Comparison of ENCODE assay signal across 18 cellular contexts in the genomic region with DNA sequence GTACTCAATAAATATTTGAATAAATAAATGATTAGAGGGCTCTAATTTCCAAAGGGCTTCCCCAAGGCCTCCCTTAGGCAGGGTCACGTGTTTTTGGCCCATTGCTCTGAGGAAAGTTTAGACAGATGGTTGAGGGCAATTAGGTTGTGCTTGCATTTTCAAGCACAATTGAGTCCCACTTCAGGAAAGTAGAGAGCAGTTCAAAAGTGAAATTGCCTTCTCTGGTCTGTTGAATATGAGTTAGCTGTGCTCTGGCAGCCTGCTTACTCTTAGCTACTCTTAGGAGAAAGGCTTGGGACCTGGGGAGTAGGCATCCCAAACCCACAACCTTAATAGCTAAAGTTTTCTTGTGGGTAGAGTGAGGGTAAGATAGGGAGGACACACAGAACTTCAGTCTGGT. TPM values are rescaled to one million over a fixed set of nuclear protein-coding genes. Genes with fewer than 3 reads are reported as not detected.
"Had no signal": no experiment of that assay in that cellular context is flagged by ENCODE, and none has a peak within 500 bp of the region (broad histone marks: within the 10 kb centered on the region; RNA-seq: fewer than 3 reads in every experiment).

No MANE protein-coding gene starts in this region.

- H3K4me3 Mint-ChIP-seq: activated B cell treated with CpG ODN at 0.5 μM for 24 hours; activated CD4-positive, alpha-beta T cell treated with anti-CD3 and anti-CD28 coated beads, Interleukin-2, amount 10 ng/mL, durations not matched to agents 24 days and 14 days; activated naive CD8-positive, alpha-beta T cell treated with anti-CD3 and anti-CD28 coated beads, Interleukin-2, amount 10 ng/mL, durations not matched to agents 7 days and 5 days; activated T-helper 1 cell treated with anti-CD3 and anti-CD28 coated beads, Interleukin-12 subunit alpha, Interleukin-12 subunit beta, Interleukin-2, Interleukin-4 antibody, amounts not matched to agents 30 ng/mL and 10 ng/mL and 1 ng/mL, durations not matched to agents 14 hours and 24 hours and 36 hours; brain; memory B cell; naive thymus-derived CD8-positive, alpha-beta T cell had no signal

- H3K36me3 Mint-ChIP-seq: brain; memory B cell; naive thymus-derived CD8-positive, alpha-beta T cell had no signal

- H3K9me3 Mint-ChIP-seq: activated B cell treated with CpG ODN at 0.5 μM for 24 hours; activated CD4-positive, alpha-beta T cell treated with anti-CD3 and anti-CD28 coated beads, Interleukin-2, amount 10 ng/mL, durations not matched to agents 24 days and 14 days; activated naive CD8-positive, alpha-beta T cell treated with anti-CD3 and anti-CD28 coated beads, Interleukin-2, amount 10 ng/mL, durations not matched to agents 7 days and 5 days; activated T-helper 1 cell treated with anti-CD3 and anti-CD28 coated beads, Interleukin-12 subunit alpha, Interleukin-12 subunit beta, Interleukin-2, Interleukin-4 antibody, amounts not matched to agents 30 ng/mL and 10 ng/mL and 1 ng/mL, durations not matched to agents 14 hours and 24 hours and 36 hours; memory B cell had no signal

- H3K4me2 ChIP-seq: hepatocyte had no signal

- DNase-seq: activated B cell treated with CpG ODN at 0.5 μM for 24 hours; activated CD4-positive, alpha-beta T cell treated with anti-CD3 and anti-CD28 coated beads, Interleukin-2, amount 10 ng/mL, durations not matched to agents 24 days and 14 days; activated CD8-positive, alpha-beta memory T cell treated with anti-CD3 and anti-CD28 coated beads, Interleukin-2, amount 50 U/mL, for 48 hours; activated naive CD4-positive, alpha-beta T cell; activated naive CD8-positive, alpha-beta T cell treated with anti-CD3 and anti-CD28 coated beads, Interleukin-2, amount 10 ng/mL, durations not matched to agents 7 days and 5 days; central memory CD4-positive, alpha-beta T cell; naive thymus-derived CD8-positive, alpha-beta T cell; pancreas; sigmoid colon; spleen; uterus had no signal

- H3K36me3 ChIP-seq: esophagus muscularis mucosa, pancreas, sigmoid colon, spleen, uterus had no signal

- H3K27ac Mint-ChIP-seq: activated B cell treated with CpG ODN at 0.5 μM for 24 hours; activated CD4-positive, alpha-beta T cell treated with anti-CD3 and anti-CD28 coated beads, Interleukin-2, amount 10 ng/mL, durations not matched to agents 24 days and 14 days; activated naive CD8-positive, alpha-beta T cell treated with anti-CD3 and anti-CD28 coated beads, Interleukin-2, amount 10 ng/mL, durations not matched to agents 7 days and 5 days; activated T-helper 1 cell treated with anti-CD3 and anti-CD28 coated beads, Interleukin-12 subunit alpha, Interleukin-12 subunit beta, Interleukin-2, Interleukin-4 antibody, amounts not matched to agents 30 ng/mL and 10 ng/mL and 1 ng/mL, durations not matched to agents 14 hours and 24 hours and 36 hours; brain; memory B cell had no signal

- ATAC-seq: left lobe of liver; naive thymus-derived CD8-positive, alpha-beta T cell; pancreas had no signal

- H3K79me2 ChIP-seq: hepatocyte had no signal

- H3K27ac ChIP-seq: coronary artery, esophagus muscularis mucosa, hepatocyte, pancreas, spleen, uterus had no signal

- H3K27me3 ChIP-seq: esophagus muscularis mucosa, hepatocyte, sigmoid colon, spleen, uterus had no signal

- H3K4me3 ChIP-seq: coronary artery, esophagus muscularis mucosa, hepatocyte, pancreas, sigmoid colon, spleen, uterus had no signal

- H3K9me3 ChIP-seq: esophagus muscularis mucosa, pancreas, sigmoid colon, spleen, uterus had no signal

- H2AFZ ChIP-seq: hepatocyte had no signal

- H3K27me3 Mint-ChIP-seq: activated B cell treated with CpG ODN at 0.5 μM for 24 hours; activated CD4-positive, alpha-beta T cell treated with anti-CD3 and anti-CD28 coated beads, Interleukin-2, amount 10 ng/mL, durations not matched to agents 24 days and 14 days; activated naive CD8-positive, alpha-beta T cell treated with anti-CD3 and anti-CD28 coated beads, Interleukin-2, amount 10 ng/mL, durations not matched to agents 7 days and 5 days; brain; memory B cell; naive thymus-derived CD8-positive, alpha-beta T cell had no signal

- H3K4me1 ChIP-seq: pancreas, spleen, uterus had no signal

RNA-seq across cellular contexts. Expression of a gene that starts 9.0 kb away (rescaled TPM):
- total RNA-seq: left lobe of liver; naive thymus-derived CD8-positive, alpha-beta T cell had no signal
